23 cellular contexts compared by ENCODE assay signal in genomic region chr7:72087926-72088325, GRCh38.
"Had no signal": no experiment of that assay in that cellular context is flagged by ENCODE, and none has a peak within 500 bp of the region (broad histone marks: within the 10 kb centered on the region; RNA-seq: fewer than 3 reads in every experiment).

No MANE protein-coding gene starts in this region.

- ATAC-seq: effector memory CD8-positive, alpha-beta T cell; esophagus mucosa; gastrocnemius medialis; heart left ventricle; left colon; left lobe of liver; left ventricle myocardium superior; lower lobe of right lung had no signal

- H3K9me3 ChIP-seq: colonic mucosa, esophagus squamous epithelium, gastrocnemius medialis, lower lobe of right lung had no signal

- H3K79me2 ChIP-seq: hepatocyte had no signal

- H2AFZ ChIP-seq: hepatocyte had no signal

- H3K27me3 ChIP-seq: colonic mucosa, esophagus squamous epithelium, gastrocnemius medialis, hepatocyte had no signal

- H3K36me3 ChIP-seq: colonic mucosa, esophagus squamous epithelium, gastrocnemius medialis, heart left ventricle, lower lobe of right lung had no signal

- H3K4me3 ChIP-seq: colonic mucosa, esophagus squamous epithelium, gastrocnemius medialis, heart left ventricle, hepatocyte, lower lobe of right lung had no signal

- H3K27ac ChIP-seq: colonic mucosa, epithelial cell of prostate, esophagus squamous epithelium, gastrocnemius medialis, heart left ventricle, hepatocyte, lower lobe of right lung had no signal

- H3K36me3 Mint-ChIP-seq: immature natural killer cell had no signal

- H3K27me3 Mint-ChIP-seq: dendritic cell treated with granulocyte-macrophage colony-stimulating factor and Interleukin-4, amounts not matched to agents 40 ng/mL and 50 ng/mL, for 4 days; effector memory CD8-positive, alpha-beta T cell had no signal

- H3K4me2 ChIP-seq: hepatocyte had no signal

- H3K4me1 ChIP-seq: colonic mucosa, esophagus squamous epithelium, gastrocnemius medialis, heart left ventricle, lower lobe of right lung had no signal

- H3K9me3 Mint-ChIP-seq: dendritic cell treated with granulocyte-macrophage colony-stimulating factor and Interleukin-4, amounts not matched to agents 40 ng/mL and 50 ng/mL, for 4 days had no signal

- H3K4me3 Mint-ChIP-seq: dendritic cell treated with granulocyte-macrophage colony-stimulating factor and Interleukin-4, amounts not matched to agents 40 ng/mL and 50 ng/mL, for 4 days; effector memory CD8-positive, alpha-beta T cell; endodermal cell; immature natural killer cell had no signal

- H3K27ac Mint-ChIP-seq: dendritic cell treated with granulocyte-macrophage colony-stimulating factor and Interleukin-4, amounts not matched to agents 40 ng/mL and 50 ng/mL, for 4 days; effector memory CD8-positive, alpha-beta T cell; endodermal cell; immature natural killer cell had no signal

- H3K4me1 Mint-ChIP-seq: endodermal cell, immature natural killer cell had no signal

- DNase-seq: colonic mucosa; cortex of kidney; effector CD8-positive, alpha-beta T cell; effector memory CD8-positive, alpha-beta T cell; endodermal cell; erythroblast; esophagus squamous epithelium; foreskin fibroblast; foreskin melanocyte; gastrocnemius medialis; heart left ventricle; hypothalamus; immature natural killer cell; left colon; left ventricle myocardium superior; lower lobe of right lung; mesendoderm; midbrain had no signal
